In the genomic region with DNA sequence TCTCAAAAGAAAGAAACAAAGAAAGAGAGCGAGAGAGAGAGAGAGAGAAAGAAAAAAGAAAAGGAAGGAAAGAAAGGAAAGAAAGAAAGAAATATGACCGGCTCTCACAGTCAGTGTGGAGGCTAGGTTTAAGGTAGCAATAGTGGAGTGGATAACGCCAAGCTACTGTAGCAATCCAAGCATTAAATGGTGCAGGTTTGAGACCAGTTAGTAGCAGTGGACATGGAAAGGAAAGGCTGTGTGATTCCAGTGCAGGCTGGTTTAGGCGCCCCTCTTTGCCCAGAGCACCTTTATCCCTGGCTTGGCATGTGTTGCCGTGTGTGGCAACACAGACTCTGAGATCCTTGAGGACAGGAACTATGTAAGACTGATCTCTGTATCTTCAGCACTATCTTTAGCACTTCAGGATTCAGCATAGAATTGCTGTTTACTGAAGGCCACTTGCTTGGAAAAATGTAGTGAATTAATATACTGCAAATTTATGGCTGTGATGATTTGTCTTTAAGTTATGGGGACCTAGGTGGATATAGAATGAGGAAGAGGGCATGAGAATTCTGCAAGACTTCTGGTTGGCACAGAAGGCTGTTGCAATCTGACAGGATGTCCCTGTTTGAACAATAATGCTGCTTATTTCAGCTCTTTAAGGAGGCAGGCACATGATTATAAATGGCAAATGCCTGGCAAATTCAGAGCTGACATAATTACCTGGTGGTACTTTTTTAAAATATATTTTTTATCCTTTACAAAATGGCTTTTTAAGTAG, we compare ENCODE assay signal across 2 cellular contexts.
TF ChIP-seq lines count a peak whose summit lies in the region.

No MANE protein-coding gene starts in this region.

TF ChIP-seq in GM23338, 12 proteins besides CTCF, POLR2A, EP300 and RAD21 (continued from another document):
- TF ChIP-seq, protein P1, sequence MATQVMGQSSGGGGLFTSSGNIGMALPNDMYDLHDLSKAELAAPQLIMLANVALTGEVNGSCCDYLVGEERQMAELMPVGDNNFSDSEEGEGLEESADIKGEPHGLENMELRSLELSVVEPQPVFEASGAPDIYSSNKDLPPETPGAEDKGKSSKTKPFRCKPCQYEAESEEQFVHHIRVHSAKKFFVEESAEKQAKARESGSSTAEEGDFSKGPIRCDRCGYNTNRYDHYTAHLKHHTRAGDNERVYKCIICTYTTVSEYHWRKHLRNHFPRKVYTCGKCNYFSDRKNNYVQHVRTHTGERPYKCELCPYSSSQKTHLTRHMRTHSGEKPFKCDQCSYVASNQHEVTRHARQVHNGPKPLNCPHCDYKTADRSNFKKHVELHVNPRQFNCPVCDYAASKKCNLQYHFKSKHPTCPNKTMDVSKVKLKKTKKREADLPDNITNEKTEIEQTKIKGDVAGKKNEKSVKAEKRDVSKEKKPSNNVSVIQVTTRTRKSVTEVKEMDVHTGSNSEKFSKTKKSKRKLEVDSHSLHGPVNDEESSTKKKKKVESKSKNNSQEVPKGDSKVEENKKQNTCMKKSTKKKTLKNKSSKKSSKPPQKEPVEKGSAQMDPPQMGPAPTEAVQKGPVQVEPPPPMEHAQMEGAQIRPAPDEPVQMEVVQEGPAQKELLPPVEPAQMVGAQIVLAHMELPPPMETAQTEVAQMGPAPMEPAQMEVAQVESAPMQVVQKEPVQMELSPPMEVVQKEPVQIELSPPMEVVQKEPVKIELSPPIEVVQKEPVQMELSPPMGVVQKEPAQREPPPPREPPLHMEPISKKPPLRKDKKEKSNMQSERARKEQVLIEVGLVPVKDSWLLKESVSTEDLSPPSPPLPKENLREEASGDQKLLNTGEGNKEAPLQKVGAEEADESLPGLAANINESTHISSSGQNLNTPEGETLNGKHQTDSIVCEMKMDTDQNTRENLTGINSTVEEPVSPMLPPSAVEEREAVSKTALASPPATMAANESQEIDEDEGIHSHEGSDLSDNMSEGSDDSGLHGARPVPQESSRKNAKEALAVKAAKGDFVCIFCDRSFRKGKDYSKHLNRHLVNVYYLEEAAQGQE (IDR thresholded peaks at IDR 0.05; ENCODE audit: unreplicated experiment), result no peak

TF ChIP-seq in K562, 482 proteins besides CTCF, POLR2A, EP300 and RAD21 (continued from another document):
- TF ChIP-seq, protein P2, sequence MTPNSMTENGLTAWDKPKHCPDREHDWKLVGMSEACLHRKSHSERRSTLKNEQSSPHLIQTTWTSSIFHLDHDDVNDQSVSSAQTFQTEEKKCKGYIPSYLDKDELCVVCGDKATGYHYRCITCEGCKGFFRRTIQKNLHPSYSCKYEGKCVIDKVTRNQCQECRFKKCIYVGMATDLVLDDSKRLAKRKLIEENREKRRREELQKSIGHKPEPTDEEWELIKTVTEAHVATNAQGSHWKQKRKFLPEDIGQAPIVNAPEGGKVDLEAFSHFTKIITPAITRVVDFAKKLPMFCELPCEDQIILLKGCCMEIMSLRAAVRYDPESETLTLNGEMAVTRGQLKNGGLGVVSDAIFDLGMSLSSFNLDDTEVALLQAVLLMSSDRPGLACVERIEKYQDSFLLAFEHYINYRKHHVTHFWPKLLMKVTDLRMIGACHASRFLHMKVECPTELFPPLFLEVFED (CRISPR knock-in tag; conservative IDR thresholded peaks at IDR 0.05), result peak; percentile 69; the same call in 1 of the 2 replicates
- peak; percentile 31; the same call in 1 of the 2 replicates for TF ChIP-seq LARP7 (IDR thresholded peaks at IDR 0.05)
